Comparison of ENCODE assay signal across 1 cellular context in genomic region chr1:116866478-116866877, GRCh38. TPM values are rescaled to one million over a fixed set of nuclear protein-coding genes. Genes with fewer than 3 reads are reported as not detected.
"Had no signal": no experiment of that assay in that cellular context is flagged by ENCODE, and none has a peak within 500 bp of the region (broad histone marks: within the 10 kb centered on the region; RNA-seq: fewer than 3 reads in every experiment).

No MANE protein-coding gene starts in this region.

RNA-seq across cellular contexts. Expression of gene PTGFRN, which starts 43.2 kb away (rescaled TPM):
- total RNA-seq: activated B cell treated with CpG ODN at 0.5 μM for 24 hours had no signal
